Comparison of ENCODE assay signal across 11 cellular contexts in genomic region chr19:15210323-15210774, GRCh38. TPM values are rescaled to one million over a fixed set of nuclear protein-coding genes. Genes with fewer than 3 reads are reported as not detected.
DNase-seq lines count a peak whose midpoint lies in the region; TF ChIP-seq lines count a peak whose summit lies in the region.
"Had no signal": no experiment of that assay in that cellular context is flagged by ENCODE, and none has a peak within 500 bp of the region (broad histone marks: within the 10 kb centered on the region; RNA-seq: fewer than 3 reads in every experiment).

No MANE protein-coding gene starts in this region.

- CTCF ChIA-PET in CD8-positive, alpha-beta memory T cell (lab: Charles Lee), result no interaction called here

- no peak for TF ChIP-seq CTCF in fibroblast of mammary gland (conservative IDR thresholded peaks at IDR 0.05; ENCODE audit: control insufficient read depth, insufficient read depth, low read depth, low read length)
- no peak for TF ChIP-seq CTCF in retinal pigment epithelial cell (conservative IDR thresholded peaks at IDR 0.05; ENCODE audit: low read depth, low read length)

- H3K4me1 ChIP-seq in CD8-positive, alpha-beta memory T cell (ENCODE audit: insufficient read depth, low read length), result no peaks in the 10 kb centered on the region

- no peak overlapping the region for H3K4me3 Mint-ChIP-seq in CD8-positive, alpha-beta memory T cell
- H3K4me3 Mint-ChIP-seq: brain had no signal

- no peaks in the 10 kb centered on the region for H3K36me3 Mint-ChIP-seq in CD8-positive, alpha-beta memory T cell
- H3K36me3 Mint-ChIP-seq: brain had no signal

- POLR2A ChIA-PET in CD8-positive, alpha-beta memory T cell (lab: Charles Lee), result no interaction called here

- peaks cover 2 to 17% of the 10 kb centered on the region in 2 donors for H3K27me3 Mint-ChIP-seq in CD8-positive, alpha-beta memory T cell

- H3K27ac Mint-ChIP-seq in CD8-positive, alpha-beta memory T cell, result peak overlapping the region in 1 of 8 donors; percentile 80

- H3K4me3 ChIP-seq in fibroblast of mammary gland (ENCODE audit: control insufficient read depth, low read depth, low read length) (no peak overlapping the region), retinal pigment epithelial cell (ENCODE audit: low read length) (no peak overlapping the region)
- H3K4me3 ChIP-seq in CD8-positive, alpha-beta memory T cell (ENCODE audit: low read length), result no peak overlapping the region

- no peaks in the 10 kb centered on the region for H3K9me3 ChIP-seq in CD8-positive, alpha-beta memory T cell (ENCODE audit: low read length)

- H3K9me3 Mint-ChIP-seq in CD8-positive, alpha-beta memory T cell, result peaks cover 0 to 2% (median 0%) of the 10 kb centered on the region in 5 donors

- DNase-seq in EL (peak; percentile 81), RPMI7951 (ENCODE audit: low read depth) (peak; percentile 82), fibroblast of mammary gland (ENCODE audit: low read depth) (peak; percentile 94), retinal pigment epithelial cell (ENCODE audit: low read depth) (peak; percentile 29), GDM1 (lab: John Stamatoyannopoulos, UW) (no peak), DMS 273 (lab: John Stamatoyannopoulos, UW; ENCODE audit: unreplicated experiment) (no peak), dermis blood vessel endothelial cell (no peak)
- no peak for DNase-seq in CD8-positive, alpha-beta memory T cell
- DNase-seq: MM.1S had no signal

- H3K36me3 ChIP-seq in CD8-positive, alpha-beta memory T cell (ENCODE audit: insufficient read depth, low read length), result no peaks in the 10 kb centered on the region

- H3K4me1 Mint-ChIP-seq in CD8-positive, alpha-beta memory T cell, result no peaks in the 10 kb centered on the region

- no peak overlapping the region for H3K27ac ChIP-seq in CD8-positive, alpha-beta memory T cell (ENCODE audit: low read depth, low read length)
- H3K27ac ChIP-seq: VCaP had no signal

- H3K27me3 ChIP-seq in CD8-positive, alpha-beta memory T cell (ENCODE audit: insufficient read depth, low read length, poor library complexity, severe bottlenecking), result no peaks in the 10 kb centered on the region

RNA-seq across cellular contexts. Expression of gene NOTCH3, which starts 9.6 kb away (rescaled TPM):
- 0.60 and 0.68 TPM in 2 replicates for total RNA-seq in RPMI7951 (2014; rRNA removed; shearing (Covaris generic))
- 0.84 and 2.0 TPM in 2 replicates for total RNA-seq in dermis blood vessel endothelial cell
- total RNA-seq in CD8-positive, alpha-beta memory T cell, result under 1 TPM in 1 of 2 experiments, not detected in 1; 0.04 TPM
- not detected for polyA plus RNA-seq in CD8-positive, alpha-beta memory T cell

RNA-seq across cellular contexts. Expression of gene EPHX3, which starts 21.9 kb away (rescaled TPM):
- total RNA-seq in RPMI7951 (2014; rRNA removed; shearing (Covaris generic)), result not detected in 2 replicates
- total RNA-seq in dermis blood vessel endothelial cell, result under 0.01 and 0.09 TPM in 2 replicates
- total RNA-seq in CD8-positive, alpha-beta memory T cell, result not detected
- polyA plus RNA-seq in CD8-positive, alpha-beta memory T cell, result not detected

Comparison
In these comparisons a context has a peak if more than half of its experiments do, and no peak if none do; other contexts are left out.
1. DNase-seq: peak in EL (single experiment), RPMI7951 (single experiment), fibroblast of mammary gland (single experiment) and retinal pigment epithelial cell (single experiment); none in GDM1 (single experiment), DMS 273 (single experiment), dermis blood vessel endothelial cell (single experiment) and CD8-positive, alpha-beta memory T cell (0 of 5).